In the genomic region with DNA sequence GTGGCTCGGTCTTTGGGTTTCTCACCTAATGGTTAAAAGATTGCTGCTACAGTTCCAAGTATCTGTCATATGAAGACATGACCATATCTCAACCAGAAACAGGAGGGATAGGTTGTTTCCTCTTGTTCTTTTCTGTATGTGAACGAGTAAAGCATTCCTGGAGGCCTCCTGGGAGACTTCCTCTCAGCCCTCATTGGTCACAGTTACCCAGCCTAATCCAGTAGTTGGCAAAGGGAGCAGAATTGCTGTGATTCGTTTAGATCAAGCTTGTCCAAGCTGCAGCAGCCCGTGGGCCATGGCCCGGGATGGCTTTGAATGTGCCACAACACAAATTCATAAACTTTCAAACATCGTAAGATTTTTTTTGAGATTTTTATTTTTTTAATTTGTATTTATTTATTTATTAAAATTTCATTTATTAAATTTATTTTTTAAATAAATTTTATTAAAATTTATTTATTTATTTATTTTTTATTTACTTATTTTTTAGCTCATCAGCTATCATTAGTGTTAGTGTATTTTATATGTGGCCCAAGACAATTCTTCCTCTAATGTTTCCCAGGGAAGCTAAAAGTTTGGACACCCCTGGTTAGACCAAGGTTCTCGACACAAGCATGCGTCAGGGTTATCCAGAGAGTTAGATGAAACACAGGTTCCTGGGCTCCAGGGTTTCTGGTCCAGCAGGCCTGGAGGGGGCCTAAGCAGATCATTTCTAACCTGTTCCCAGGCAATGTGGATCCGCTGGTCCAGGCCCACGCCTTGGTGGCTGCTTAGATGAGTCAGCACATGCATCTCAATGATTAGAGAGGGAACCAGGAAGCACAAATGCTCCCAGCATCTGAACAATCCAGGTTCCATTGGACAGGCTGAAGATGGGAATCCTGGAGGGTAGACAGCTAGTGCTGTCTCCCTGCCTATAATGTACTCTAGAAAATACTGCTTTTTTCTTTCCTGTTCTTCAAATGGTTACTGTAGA, we compare ENCODE assay signal across 1 cellular context.
TF ChIP-seq lines count a peak whose summit lies in the region.

No MANE protein-coding gene starts in this region.

TF ChIP-seq in WTC11, 78 proteins besides CTCF, POLR2A, EP300 and RAD21 (continued from another document):
- TF ChIP-seq ZNF512 (CRISPR knock-in tag; IDR thresholded peaks at IDR 0.05; ENCODE audit: borderline replicate concordance) (no peak), FOXK1 (CRISPR knock-in tag; IDR thresholded peaks at IDR 0.05) (no peak)
